1 cellular context compared by ENCODE assay signal in genomic region chr1:197902454-197903195, GRCh38.
TF ChIP-seq lines count a peak whose summit lies in the region.

C1orf53 (plus strand) TSS chr1:197902630; CDS start chr1:197902650, 20 bp downstream.

TF ChIP-seq in HEK293, 187 proteins besides CTCF, POLR2A, EP300 and RAD21 (continued from another document):
- TF ChIP-seq ZNF664 (tag by site-specific recombination; IDR thresholded peaks at IDR 0.05) (no peak), ZNF174 (tag by site-specific recombination; IDR thresholded peaks at IDR 0.05) (no peak), ZNF19 (tag by site-specific recombination; IDR thresholded peaks at IDR 0.05; ENCODE audit: low read depth) (no peak), ZNF391 (tag by site-specific recombination; IDR thresholded peaks at IDR 0.05; ENCODE audit: borderline replicate concordance, low read depth) (peak; percentile 62; the same call in 1 of the 2 replicates), ZNF571 (tag by site-specific recombination; IDR thresholded peaks at IDR 0.05) (no peak), ZSCAN16 (tag by site-specific recombination; IDR thresholded peaks at IDR 0.05) (no peak), BCL11A (tag by site-specific recombination; IDR thresholded peaks at IDR 0.05; ENCODE audit: low read depth) (no peak), ZFP3 (tag by site-specific recombination; IDR thresholded peaks at IDR 0.05; ENCODE audit: low read depth) (no peak), ZNF585B (tag by site-specific recombination; IDR thresholded peaks at IDR 0.05) (no peak; the same call in 1 of the 2 replicates)
